In the genomic region with DNA sequence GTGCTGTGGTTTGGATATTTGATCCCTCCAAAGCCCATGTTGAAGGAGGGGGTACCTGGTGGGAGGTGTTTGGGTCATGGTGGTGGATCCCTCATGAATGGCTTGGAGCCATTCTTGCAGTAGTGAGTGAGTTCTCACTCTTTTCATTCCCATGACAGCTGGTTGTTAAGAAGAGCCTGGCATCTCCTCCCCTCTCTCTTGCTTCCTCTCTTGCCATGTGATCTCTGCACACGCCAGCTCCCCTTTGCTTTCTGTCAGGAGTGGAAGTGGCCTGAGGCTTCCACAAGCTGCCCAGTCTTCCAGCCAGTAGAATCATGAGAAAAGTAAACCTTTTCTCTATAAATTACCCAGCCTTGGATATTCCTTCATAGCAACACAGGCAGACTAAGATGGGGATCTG, we compare ENCODE assay signal across 27 cellular contexts. TPM values are rescaled to one million over a fixed set of nuclear protein-coding genes. Genes with fewer than 3 reads are reported as not detected.
"Had no signal": no experiment of that assay in that cellular context is flagged by ENCODE, and none has a peak within 500 bp of the region (broad histone marks: within the 10 kb centered on the region; RNA-seq: fewer than 3 reads in every experiment).

No MANE protein-coding gene starts in this region.

- H3K4me3 ChIP-seq: ascending aorta, body of pancreas, cardiac muscle cell, SK-N-MC had no signal

- ATAC-seq: activated CD4-positive, alpha-beta T cell treated with anti-CD3 and anti-CD28 coated beads for 36 hours; activated T-helper 17 cell treated with anti-CD3 and anti-CD28 coated beads, Interleukin-2, amount 50 U/mL, for 72 hours; body of pancreas; T-cell had no signal

- H3K9me3 Mint-ChIP-seq: activated CD4-positive, alpha-beta memory T cell treated with anti-CD3 and anti-CD28 coated beads, Interleukin-2, amount 10 ng/mL, durations not matched to agents 7 days and 5 days; activated naive CD4-positive, alpha-beta T cell treated with anti-CD3 and anti-CD28 coated beads for 36 hours; activated T-helper 17 cell treated with anti-CD3 and anti-CD28 coated beads, Interleukin-2, amount 50 U/mL, for 72 hours; T-cell had no signal

- H3K4me1 Mint-ChIP-seq: activated CD4-positive, alpha-beta memory T cell treated with anti-CD3 and anti-CD28 coated beads, Interleukin-2, amount 10 ng/mL, durations not matched to agents 7 days and 5 days; activated CD4-positive, alpha-beta T cell treated with anti-CD3 and anti-CD28 coated beads for 36 hours; activated T-helper 17 cell treated with anti-CD3 and anti-CD28 coated beads, Interleukin-2, amount 50 U/mL, for 72 hours; T-cell had no signal

- DNase-seq: activated CD4-positive, alpha-beta memory T cell treated with anti-CD3 and anti-CD28 coated beads, Interleukin-2, amount 10 ng/mL, durations not matched to agents 7 days and 5 days; activated CD4-positive, alpha-beta T cell treated with anti-CD3 and anti-CD28 coated beads for 36 hours; activated CD4-positive, alpha-beta T cell treated with anti-CD3 and anti-CD28 coated beads, Interleukin-2, amount 50 U/mL, for 1 hour; activated gamma-delta T cell; activated naive CD4-positive, alpha-beta T cell treated with anti-CD3 and anti-CD28 coated beads for 36 hours; activated T-cell treated with anti-CD3 and anti-CD28 coated beads for 4 hours; activated T-cell treated with anti-CD3 and anti-CD28 coated beads, Interleukin-2, amount 50 U/mL, for 48 hours; body of pancreas; cerebellar nuclear complex; Kasumi-1; KBM-7; NCI-H1105 treated with DMSO at 0.1 percent for 48 hours; NCI-H1436 treated with DMSO at 0.1 percent for 48 hours; NCI-H187; NCI-H2081 treated with DMSO at 0.1 percent for 48 hours; NCI-H82; T-cell; T-helper 2 cell; T1000; WERI-Rb-1 had no signal

- H3K4me1 ChIP-seq: ascending aorta, body of pancreas had no signal

- H3K27ac ChIP-seq: ascending aorta, body of pancreas, cardiac muscle cell, SK-N-MC, WERI-Rb-1 had no signal

- H3K4me3 Mint-ChIP-seq: activated CD4-positive, alpha-beta memory T cell treated with anti-CD3 and anti-CD28 coated beads, Interleukin-2, amount 10 ng/mL, durations not matched to agents 7 days and 5 days; activated CD4-positive, alpha-beta T cell treated with anti-CD3 and anti-CD28 coated beads for 36 hours; activated naive CD4-positive, alpha-beta T cell treated with anti-CD3 and anti-CD28 coated beads for 36 hours; activated T-helper 17 cell treated with anti-CD3 and anti-CD28 coated beads, Interleukin-2, amount 50 U/mL, for 72 hours; T-cell had no signal

- H3K36me3 Mint-ChIP-seq: T-cell had no signal

- H3K27me3 ChIP-seq: ascending aorta, body of pancreas, cardiac muscle cell had no signal

- H3K27ac Mint-ChIP-seq: activated CD4-positive, alpha-beta memory T cell treated with anti-CD3 and anti-CD28 coated beads, Interleukin-2, amount 10 ng/mL, durations not matched to agents 7 days and 5 days; activated CD4-positive, alpha-beta T cell treated with anti-CD3 and anti-CD28 coated beads for 36 hours; activated naive CD4-positive, alpha-beta T cell treated with anti-CD3 and anti-CD28 coated beads for 36 hours; activated T-helper 17 cell treated with anti-CD3 and anti-CD28 coated beads, Interleukin-2, amount 50 U/mL, for 72 hours; T-cell had no signal

- H3K36me3 ChIP-seq: ascending aorta, cardiac muscle cell had no signal

RNA-seq across cellular contexts. Expression of a gene that starts 8.6 kb away (rescaled TPM):
- total RNA-seq: OCI-LY7, RPMI7951 had no signal

RNA-seq across cellular contexts. Expression of a gene that starts 31.0 kb away (rescaled TPM):
- total RNA-seq: activated CD4-positive, alpha-beta memory T cell treated with anti-CD3 and anti-CD28 coated beads, Interleukin-2, amount 10 ng/mL, durations not matched to agents 7 days and 5 days; activated CD4-positive, alpha-beta T cell treated with anti-CD3 and anti-CD28 coated beads for 36 hours; activated CD8-positive, alpha-beta memory T cell treated with anti-CD3 and anti-CD28 coated beads for 36 hours; activated naive CD4-positive, alpha-beta T cell treated with anti-CD3 and anti-CD28 coated beads for 36 hours; activated T-helper 17 cell treated with anti-CD3 and anti-CD28 coated beads, Interleukin-2, amount 50 U/mL, for 72 hours; ascending aorta; body of pancreas; cardiac muscle cell; OCI-LY7; RPMI7951; T-cell had no signal
- polyA plus RNA-seq: cardiac muscle cell had no signal
